Comparison of ENCODE assay signal across 7 cellular contexts in the genomic region with DNA sequence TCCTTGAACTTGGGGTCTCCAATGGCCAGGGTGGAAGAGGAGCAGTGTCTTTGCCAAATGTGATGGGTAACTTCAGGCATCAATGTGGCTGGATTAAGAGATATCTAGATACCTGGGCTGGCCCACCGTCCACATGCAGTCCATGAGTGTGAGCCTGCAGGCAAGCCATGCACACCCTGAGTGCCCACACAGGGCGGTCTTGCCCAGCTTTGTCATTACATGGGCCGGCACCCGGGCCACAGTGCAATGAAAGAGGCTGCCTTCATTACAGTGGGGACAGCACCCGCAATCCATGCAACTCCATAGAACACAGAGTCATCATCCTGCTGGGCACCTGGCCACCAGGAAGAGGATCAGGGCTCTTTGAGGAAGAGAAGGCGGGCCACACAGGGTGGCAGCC.
"Had no signal": no experiment of that assay in that cellular context is flagged by ENCODE, and none has a peak within 500 bp of the region (broad histone marks: within the 10 kb centered on the region; RNA-seq: fewer than 3 reads in every experiment).

No MANE protein-coding gene starts in this region.

- H3K4me3 Mint-ChIP-seq: IgD-negative memory B cell had no signal

- H3K27ac Mint-ChIP-seq: IgD-negative memory B cell had no signal

- DNase-seq: IMR-90, KBM-7 had no signal

- ATAC-seq: HepG2, K562 had no signal

- H3K4me1 Mint-ChIP-seq: IgD-negative memory B cell had no signal

- FAIRE-seq: HepG2, HTR-8/SVneo, K562 had no signal

- H3K27me3 Mint-ChIP-seq: IgD-negative memory B cell had no signal

- H3K4me3 ChIP-seq: K562 had no signal

- H3K36me3 Mint-ChIP-seq: IgD-negative memory B cell had no signal

- H3K27ac ChIP-seq: HL-60 had no signal
